ENCODE assay signal across 30 cellular contexts in the genomic region with DNA sequence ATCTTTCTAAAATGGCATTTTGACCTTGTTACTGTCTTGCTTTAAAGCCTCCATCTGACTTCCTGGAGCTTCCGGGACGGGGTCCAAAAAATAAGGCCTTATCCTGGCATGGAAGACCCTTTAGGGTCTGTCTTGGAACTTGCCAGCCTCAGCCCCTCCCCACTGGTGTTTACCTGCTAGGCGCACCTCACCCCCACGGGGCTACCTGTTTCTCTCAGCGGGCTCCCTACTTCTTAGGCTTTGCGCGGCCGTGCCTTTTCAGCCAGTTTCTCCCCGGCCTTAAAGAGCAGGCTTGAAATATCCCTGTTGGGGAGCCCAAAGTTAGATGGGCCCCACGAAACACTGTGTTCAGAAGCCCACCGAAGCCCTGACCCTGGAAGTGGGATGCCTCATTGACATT. TPM values are rescaled to one million over a fixed set of nuclear protein-coding genes. Genes with fewer than 3 reads are reported as not detected.
DNase-seq lines count a peak whose midpoint lies in the region; ATAC-seq and TF ChIP-seq lines count a peak whose summit lies in the region.
"Had no signal": no experiment of that assay in that cellular context is flagged by ENCODE, and none has a peak within 500 bp of the region (broad histone marks: within the 10 kb centered on the region; RNA-seq: fewer than 3 reads in every experiment).

No MANE protein-coding gene starts in this region.

- H3K36me3 Mint-ChIP-seq in progenitor cell of endocrine pancreas (ENCODE audit: insufficient read depth), result peaks cover 7% of the 10 kb centered on the region
- H3K36me3 Mint-ChIP-seq: activated naive CD4-positive, alpha-beta T cell treated with anti-CD3 and anti-CD28 coated beads, Interleukin-2, amount 50 U/mL, for 72 hours had no signal

- H3K9me3 Mint-ChIP-seq in progenitor cell of endocrine pancreas (ENCODE audit: low read depth), result no peaks in the 10 kb centered on the region
- H3K9me3 Mint-ChIP-seq: activated B cell treated with CpG ODN at 0.5 μM for 24 hours; activated naive CD4-positive, alpha-beta T cell treated with anti-CD3 and anti-CD28 coated beads, Interleukin-2, amount 50 U/mL, for 72 hours; stimulated activated naive CD8-positive, alpha-beta T cell treated with anti-CD3 and anti-CD28 coated beads, Interleukin-15, amount 100 ng/mL, for 72 hours had no signal

- H3K4ac ChIP-seq in mesendoderm (ENCODE audit: low read depth, low read length), result no peak overlapping the region

- no peaks in the 10 kb centered on the region for H3K79me1 ChIP-seq in mesendoderm (ENCODE audit: low read length)

- no peak for TF ChIP-seq CTCF in progenitor cell of endocrine pancreas (IDR thresholded peaks at IDR 0.05; ENCODE audit: unreplicated experiment)
- no peak for TF ChIP-seq CTCF in foreskin keratinocyte (conservative IDR thresholded peaks at IDR 0.05)

- peak overlapping the region; percentile 88; the same call in 1 of the 2 replicates for H3K4me2 ChIP-seq in BLaER1
- H3K4me2 ChIP-seq in mesendoderm (ENCODE audit: low read length), result no peak overlapping the region

- no peak overlapping the region for H3K56ac ChIP-seq in mesendoderm (ENCODE audit: low read length)

- H2BK15ac ChIP-seq in mesendoderm (replicated peaks; ENCODE audit: low read depth), result no peak overlapping the region

- H3K27ac ChIP-seq in BLaER1 (no peak overlapping the region), foreskin keratinocyte (no peak overlapping the region), mesendoderm (ENCODE audit: low read depth, low read length) (no peak overlapping the region)
- H3K27ac ChIP-seq: cardiac muscle cell, prostate gland, SJSA1, thyroid gland had no signal

- H3K9ac ChIP-seq in BLaER1 (no peak overlapping the region), mesendoderm (ENCODE audit: low read length) (no peak overlapping the region)

- H3K27me3 ChIP-seq in BLaER1, result peaks cover 9% of the 10 kb centered on the region
- H3K27me3 ChIP-seq in foreskin keratinocyte, result peaks cover 3% of the 10 kb centered on the region
- no peaks in the 10 kb centered on the region for H3K27me3 ChIP-seq in mesendoderm (ENCODE audit: insufficient read depth, low read length, poor library complexity)
- H3K27me3 ChIP-seq: SJSA1, thyroid gland had no signal

- peak overlapping the region; percentile 52 for H3K4me3 Mint-ChIP-seq in progenitor cell of endocrine pancreas (ENCODE audit: low read depth)
- H3K4me3 Mint-ChIP-seq: activated B cell treated with CpG ODN at 0.5 μM for 24 hours; stimulated activated naive CD8-positive, alpha-beta T cell treated with anti-CD3 and anti-CD28 coated beads, Interleukin-15, amount 100 ng/mL, for 72 hours had no signal

- no peaks in the 10 kb centered on the region for H4K20me1 ChIP-seq in BLaER1

- H2BK120ac ChIP-seq in mesendoderm (ENCODE audit: low read depth, low read length), result no peak overlapping the region

- peaks cover 7% of the 10 kb centered on the region; the same call in 1 of the 2 replicates for H3K9me3 ChIP-seq in BLaER1
- H3K9me3 ChIP-seq: prostate gland, SJSA1, thyroid gland had no signal

- no peak overlapping the region for H4K8ac ChIP-seq in mesendoderm (ENCODE audit: low read depth, low read length)

- no peak overlapping the region for H3K23ac ChIP-seq in mesendoderm (ENCODE audit: low read length)

- WGBS in mesendoderm (ENCODE audit: extremely low coverage, insufficient coverage, low lambda C conversion rate), result no CpG with 5 or more reads among the region's 11 CpGs

- no peak overlapping the region for H3K4me3 ChIP-seq in BLaER1
- H3K4me3 ChIP-seq in mesendoderm (ENCODE audit: low read length), result no peak overlapping the region
- H3K4me3 ChIP-seq: cardiac muscle cell, prostate gland, SJSA1, thyroid gland had no signal

- H3K36me3 ChIP-seq in BLaER1, result no peaks in the 10 kb centered on the region
- no peaks in the 10 kb centered on the region for H3K36me3 ChIP-seq in mesendoderm (ENCODE audit: control insufficient read depth, insufficient read depth, low read length)
- H3K36me3 ChIP-seq: cardiac muscle cell, prostate gland, thyroid gland had no signal

- H2BK5ac ChIP-seq in mesendoderm (ENCODE audit: low read length), result no peak overlapping the region

- no peak overlapping the region for H3K18ac ChIP-seq in mesendoderm (ENCODE audit: low read length)

- no peaks in the 10 kb centered on the region for H3K27me3 Mint-ChIP-seq in progenitor cell of endocrine pancreas

- peak; percentile 18 for DNase-seq in NCI-H69 (lab: John Stamatoyannopoulos, UW)
- DNase-seq in islet precursor cell, result peak; percentile 30
- no peak for DNase-seq in progenitor cell of endocrine pancreas (ENCODE audit: low spot score, unreplicated experiment)
- DNase-seq in foreskin keratinocyte, result no peak
- no peak for DNase-seq in mesendoderm
- no peak for DNase-seq in COLO668 (lab: John Stamatoyannopoulos, UW; ENCODE audit: unreplicated experiment)
- DNase-seq: ACHN; activated B cell treated with CpG ODN at 0.5 μM for 24 hours; activated CD4-positive, alpha-beta T cell treated with anti-CD3 and anti-CD28 coated beads, Interleukin-2, amount 50 U/mL, for 4 hours; activated T-cell treated with anti-CD3 and anti-CD28 coated beads for 4 hours; GDM1; IMR-90; NCI-H1092 treated with DMSO at 0.1 percent for 48 hours; NCI-H187 treated with DMSO at 0.1 percent for 48 hours; NCI-H526 treated with DMSO at 0.1 percent for 48 hours; stimulated activated naive CD8-positive, alpha-beta T cell treated with anti-CD3 and anti-CD28 coated beads, Interleukin-15, amount 100 ng/mL, for 72 hours; thyroid gland had no signal

- H2AK5ac ChIP-seq in mesendoderm (ENCODE audit: low read length), result no peak overlapping the region

- no peak for ATAC-seq in foreskin keratinocyte
- ATAC-seq: activated naive CD4-positive, alpha-beta T cell treated with anti-CD3 and anti-CD28 coated beads, Interleukin-2, amount 50 U/mL, for 72 hours; stimulated activated naive CD8-positive, alpha-beta T cell treated with anti-CD3 and anti-CD28 coated beads, Interleukin-15, amount 100 ng/mL, for 72 hours had no signal

- H3K79me2 ChIP-seq in mesendoderm (ENCODE audit: control insufficient read depth, insufficient read depth, low read length), result no peaks in the 10 kb centered on the region

- peak overlapping the region; percentile 96 for H3K27ac Mint-ChIP-seq in progenitor cell of endocrine pancreas
- H3K27ac Mint-ChIP-seq: activated B cell treated with CpG ODN at 0.5 μM for 24 hours; activated naive CD4-positive, alpha-beta T cell treated with anti-CD3 and anti-CD28 coated beads, Interleukin-2, amount 50 U/mL, for 72 hours; stimulated activated naive CD8-positive, alpha-beta T cell treated with anti-CD3 and anti-CD28 coated beads, Interleukin-15, amount 100 ng/mL, for 72 hours had no signal

- peaks cover 45% of the 10 kb centered on the region for H3K4me1 ChIP-seq in BLaER1
- H3K4me1 ChIP-seq in foreskin keratinocyte, result no peaks in the 10 kb centered on the region
- peaks cover 6% of the 10 kb centered on the region for H3K4me1 ChIP-seq in mesendoderm (ENCODE audit: control insufficient read depth, low read depth, low read length)
- H3K4me1 ChIP-seq: SJSA1, thyroid gland had no signal

- peaks cover 69% of the 10 kb centered on the region for H3K4me1 Mint-ChIP-seq in progenitor cell of endocrine pancreas (ENCODE audit: low read depth)
- H3K4me1 Mint-ChIP-seq: activated B cell treated with CpG ODN at 0.5 μM for 24 hours had no signal

- no peak overlapping the region for H4K5ac ChIP-seq in mesendoderm (ENCODE audit: low read length)

RNA-seq across cellular contexts. Expression of a gene that starts 5.1 kb away (rescaled TPM):
- total RNA-seq in progenitor cell of endocrine pancreas (159 and 161 TPM in 2 replicates), foreskin keratinocyte (not detected in 2 replicates)
- polyA plus RNA-seq in foreskin keratinocyte, result not detected in 2 replicates
- polyA plus RNA-seq in mesendoderm (2013, experiment 1 of 2), result 0.03 TPM
- 0.03 TPM for polyA plus RNA-seq in mesendoderm (2013, experiment 2 of 2)
- total RNA-seq: activated B cell treated with CpG ODN at 0.5 μM for 24 hours; activated naive CD4-positive, alpha-beta T cell treated with anti-CD3 and anti-CD28 coated beads, Interleukin-2, amount 50 U/mL, for 72 hours; aorta; dermis microvascular lymphatic vessel endothelial cell; fibroblast of lung; H4; IMR-90; lung microvascular endothelial cell; RPMI7951; SJSA1; thyroid gland had no signal
- polyA plus RNA-seq: aorta, BJ, cardiac muscle cell, fibroblast of lung, IMR-90, keratinocyte had no signal

Comparison
In these comparisons a context has a peak if more than half of its experiments do, and no peak if none do; other contexts are left out.
1. DNase-seq: peak in NCI-H69 (single experiment) and islet precursor cell (single experiment); none in progenitor cell of endocrine pancreas (single experiment), foreskin keratinocyte (0 of 2), mesendoderm (single experiment) and COLO668 (single experiment).
2. RNA of a gene that starts 5.1 kb away (total RNA-seq): 159 to 161 TPM in progenitor cell of endocrine pancreas; not detected in foreskin keratinocyte; every median in the first group is over 100 times any median in the second.